Comparison of ENCODE assay signal across 26 cellular contexts in genomic region chr12:56350662-56351061, GRCh38. TPM values are rescaled to one million over a fixed set of nuclear protein-coding genes. Genes with fewer than 3 reads are reported as not detected.
"Had no signal": no experiment of that assay in that cellular context is flagged by ENCODE, and none has a peak within 500 bp of the region (broad histone marks: within the 10 kb centered on the region; RNA-seq: fewer than 3 reads in every experiment).

No MANE protein-coding gene starts in this region.

- ATAC-seq: gastroesophageal sphincter, heart left ventricle had no signal

- H3K4me1 Mint-ChIP-seq: endodermal cell, neural crest cell had no signal

- H3K27ac Mint-ChIP-seq: activated naive CD4-positive, alpha-beta T cell treated with anti-CD3 and anti-CD28 coated beads, Interleukin-2, amount 10 ng/mL, durations not matched to agents 7 days and 5 days; activated T-helper 2 cell treated with anti-CD3 and anti-CD28 coated beads, Interferon-gamma antibody, Interleukin-2, Interleukin-4, amounts not matched to agents 10 μg/mL and 5 μg/mL and 100 μg/mL, durations not matched to agents 14 hours and 24 hours and 36 hours; endodermal cell had no signal

- H3K9me3 Mint-ChIP-seq: activated naive CD4-positive, alpha-beta T cell treated with anti-CD3 and anti-CD28 coated beads, Interleukin-2, amount 10 ng/mL, durations not matched to agents 7 days and 5 days; activated T-helper 2 cell treated with anti-CD3 and anti-CD28 coated beads, Interferon-gamma antibody, Interleukin-2, Interleukin-4, amounts not matched to agents 10 μg/mL and 5 μg/mL and 100 μg/mL, durations not matched to agents 14 hours and 24 hours and 36 hours; endodermal cell; neural crest cell had no signal

- H3K4me3 ChIP-seq: dorsolateral prefrontal cortex, gastroesophageal sphincter, heart left ventricle, left ventricle myocardium inferior, prostate gland, right atrium auricular region, SK-N-MC had no signal

- H3K27ac ChIP-seq: gastroesophageal sphincter, heart left ventricle, left ventricle myocardium inferior, prostate gland, right atrium auricular region, SK-N-MC had no signal

- DNase-seq: activated CD4-positive, alpha-beta T cell treated with anti-CD3 and anti-CD28 coated beads for 48 hours; activated CD4-positive, CD25-positive, alpha-beta regulatory T cell; activated naive CD4-positive, alpha-beta T cell treated with anti-CD3 and anti-CD28 coated beads, Interleukin-2, amount 10 ng/mL, durations not matched to agents 7 days and 5 days; amniotic stem cell; dorsolateral prefrontal cortex; endodermal cell; heart left ventricle; kidney glomerular epithelial cell; left ventricle myocardium inferior; Right ventricle myocardium superior; stimulated activated CD4-positive, alpha-beta T cell treated with anti-CD3 and anti-CD28 coated beads, Interleukin-15, amount 100 ng/mL, for 24 hours; stimulated activated CD4-positive, alpha-beta T cell treated with anti-CD3 and anti-CD28 coated beads, Interleukin-2, amount 100 ng/mL, for 48 hours; T-helper 1 cell; T1000 had no signal

- H3K4me3 Mint-ChIP-seq: activated naive CD4-positive, alpha-beta T cell treated with anti-CD3 and anti-CD28 coated beads, Interleukin-2, amount 10 ng/mL, durations not matched to agents 7 days and 5 days; endodermal cell; neural crest cell had no signal

- H3K9me3 ChIP-seq: gastroesophageal sphincter, heart left ventricle, left ventricle myocardium inferior, prostate gland, right atrium auricular region had no signal

- H3K4me1 ChIP-seq: gastroesophageal sphincter, heart left ventricle, left ventricle myocardium inferior, prostate gland, right atrium auricular region had no signal

- H3K27me3 Mint-ChIP-seq: activated naive CD4-positive, alpha-beta T cell treated with anti-CD3 and anti-CD28 coated beads, Interleukin-2, amount 10 ng/mL, durations not matched to agents 7 days and 5 days had no signal

- H3K27me3 ChIP-seq: dorsolateral prefrontal cortex, gastroesophageal sphincter, heart left ventricle, right atrium auricular region had no signal

RNA-seq across cellular contexts. Expression of gene IL23A, which starts 12.0 kb away (rescaled TPM):
- total RNA-seq: cardiac septum, gastroesophageal sphincter, left ventricle myocardium inferior, osteoblast, prostate gland, right atrium auricular region, Right ventricle myocardium superior, skeletal muscle tissue had no signal

RNA-seq across cellular contexts. Expression of gene APOF, which starts 12.0 kb away (rescaled TPM):
- total RNA-seq: activated CD8-positive, alpha-beta memory T cell treated with anti-CD3 and anti-CD28 coated beads for 36 hours; activated T-helper 2 cell treated with anti-CD3 and anti-CD28 coated beads, Interferon-gamma antibody, Interleukin-2, Interleukin-4, amounts not matched to agents 10 μg/mL and 5 μg/mL and 100 μg/mL, durations not matched to agents 14 hours and 24 hours and 36 hours; cardiac septum; dorsolateral prefrontal cortex; endodermal cell; gastroesophageal sphincter; heart left ventricle; left ventricle myocardium inferior; myocyte; neural crest cell; osteoblast; right atrium auricular region; Right ventricle myocardium superior; skeletal muscle tissue; ureter had no signal
